11 cellular contexts compared by ENCODE assay signal in the genomic region with DNA sequence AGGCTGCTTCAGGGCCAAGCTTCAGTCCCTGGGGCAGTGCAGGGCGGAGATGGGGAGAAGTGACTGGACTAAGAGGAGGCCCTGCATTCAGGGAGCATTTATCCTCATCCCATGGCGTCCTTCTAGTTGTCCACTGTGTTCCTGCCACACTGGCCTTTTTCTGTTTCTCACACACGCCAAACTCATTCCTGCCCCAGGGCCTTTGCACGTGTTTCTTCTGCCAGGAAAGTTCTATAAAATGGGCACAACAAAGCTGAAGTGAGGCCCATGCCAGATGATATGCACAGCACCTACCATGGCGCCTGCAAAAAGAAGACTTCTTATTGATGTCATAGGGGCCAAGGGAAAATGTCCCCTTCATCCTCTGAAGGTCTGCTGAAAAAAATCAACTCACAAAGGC. TPM values are rescaled to one million over a fixed set of nuclear protein-coding genes. Genes with fewer than 3 reads are reported as not detected.
"Had no signal": no experiment of that assay in that cellular context is flagged by ENCODE, and none has a peak within 500 bp of the region (broad histone marks: within the 10 kb centered on the region; RNA-seq: fewer than 3 reads in every experiment).

No MANE protein-coding gene starts in this region.

- H3K27ac Mint-ChIP-seq: H9, HFFc6, IgD-negative memory B cell had no signal

- DNase-seq: GM23248, GOT3, H9, HCEC 1CT, HFFc6, KG1 had no signal

- H3K4me3 Mint-ChIP-seq: H9, HFFc6, IgD-negative memory B cell had no signal

- H2AFZ ChIP-seq: GM23248 had no signal

- ATAC-seq: HepG2 had no signal

- H3K4me1 Mint-ChIP-seq: H9, IgD-negative memory B cell had no signal

- H3K9me3 Mint-ChIP-seq: H9 had no signal

- H3K27ac ChIP-seq: GM23248, HL-60 had no signal

- FAIRE-seq: H54, HepG2 had no signal

- H3K4me3 ChIP-seq: GM23248 had no signal

RNA-seq across cellular contexts. Expression of gene MROH7, which starts 24.3 kb away (rescaled TPM):
- total RNA-seq: HT1080 had no signal
- polyA plus RNA-seq: IgD-negative memory B cell had no signal

RNA-seq across cellular contexts. Expression of gene FAM151A, which starts 42.5 kb away (rescaled TPM):
- total RNA-seq: GM23248, H9, HFFc6, HT1080 had no signal
- polyA plus RNA-seq: IgD-negative memory B cell had no signal
